In genomic region chr10:31031666-31032514, GRCh38 we compare ENCODE assay signal across 1 cellular context.
TF ChIP-seq lines count a peak whose summit lies in the region.

ZNF438 (minus strand) TSS chr10:31031865; CDS start chr10:30877034, 154,831 bp downstream.

TF ChIP-seq in K562, 482 proteins besides CTCF, POLR2A, EP300 and RAD21 (continued from another document and continues in another):
- no peak for TF ChIP-seq ETS2 (tag; IDR thresholded peaks at IDR 0.05; ENCODE audit: borderline replicate concordance, poor library complexity, severe bottlenecking)
- TF ChIP-seq SP1 (CRISPR knock-in tag; IDR thresholded peaks at IDR 0.05) = peak; percentile 18; the same call in 1 of the 2 replicates
- TF ChIP-seq ARNT (IDR thresholded peaks at IDR 0.05) = no peak
- TF ChIP-seq NFRKB (IDR thresholded peaks at IDR 0.05; ENCODE audit: low read depth) = no peak
- TF ChIP-seq E2F1 (CRISPR knock-in tag; IDR thresholded peaks at IDR 0.05) = peak; percentile 85
- no peak for TF ChIP-seq MYNN (IDR thresholded peaks at IDR 0.05)
- TF ChIP-seq MYNN (CRISPR knock-in tag; IDR thresholded peaks at IDR 0.05) = no peak
- TF ChIP-seq SMARCC2 (IDR thresholded peaks at IDR 0.05; ENCODE audit: low read depth) = no peak
- TF ChIP-seq MAFF (IDR thresholded peaks at IDR 0.05; ENCODE audit: low read length) = no peak
- peak; percentile 66 for TF ChIP-seq GABPA (tag; conservative IDR thresholded peaks at IDR 0.05; ENCODE audit: low read depth)
- TF ChIP-seq TFE3 (CRISPR knock-in tag; IDR thresholded peaks at IDR 0.05) = no peak
- TF ChIP-seq ZNF143 (CRISPR knock-in tag; IDR thresholded peaks at IDR 0.05) = no peak
- TF ChIP-seq, protein P1, sequence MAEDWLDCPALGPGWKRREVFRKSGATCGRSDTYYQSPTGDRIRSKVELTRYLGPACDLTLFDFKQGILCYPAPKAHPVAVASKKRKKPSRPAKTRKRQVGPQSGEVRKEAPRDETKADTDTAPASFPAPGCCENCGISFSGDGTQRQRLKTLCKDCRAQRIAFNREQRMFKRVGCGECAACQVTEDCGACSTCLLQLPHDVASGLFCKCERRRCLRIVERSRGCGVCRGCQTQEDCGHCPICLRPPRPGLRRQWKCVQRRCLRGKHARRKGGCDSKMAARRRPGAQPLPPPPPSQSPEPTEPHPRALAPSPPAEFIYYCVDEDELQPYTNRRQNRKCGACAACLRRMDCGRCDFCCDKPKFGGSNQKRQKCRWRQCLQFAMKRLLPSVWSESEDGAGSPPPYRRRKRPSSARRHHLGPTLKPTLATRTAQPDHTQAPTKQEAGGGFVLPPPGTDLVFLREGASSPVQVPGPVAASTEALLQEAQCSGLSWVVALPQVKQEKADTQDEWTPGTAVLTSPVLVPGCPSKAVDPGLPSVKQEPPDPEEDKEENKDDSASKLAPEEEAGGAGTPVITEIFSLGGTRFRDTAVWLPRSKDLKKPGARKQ (CRISPR knock-in tag; IDR thresholded peaks at IDR 0.05) = no peak
- no peak for TF ChIP-seq MBD2 (IDR thresholded peaks at IDR 0.05; ENCODE audit: borderline replicate concordance, low read depth)
- TF ChIP-seq NEUROD1 (IDR thresholded peaks at IDR 0.05; ENCODE audit: borderline replicate concordance, low read depth, low read length, partially characterized antibody) = peak; percentile 24
- peak; percentile 67; the same call in 1 of the 2 replicates for TF ChIP-seq NR2F6 (CRISPR knock-in tag; IDR thresholded peaks at IDR 0.05)
- 0 out of 2 replicates have a peak, but pooled peaks have one; percentile 21 for TF ChIP-seq RNF2 (IDR thresholded peaks at IDR 0.05)
- TF ChIP-seq DPF2 (IDR thresholded peaks at IDR 0.05) = no peak
- no peak for TF ChIP-seq XRCC4 (IDR thresholded peaks at IDR 0.05; ENCODE audit: extremely low read depth, insufficient read depth, insufficient read length)
- TF ChIP-seq, protein P2, sequence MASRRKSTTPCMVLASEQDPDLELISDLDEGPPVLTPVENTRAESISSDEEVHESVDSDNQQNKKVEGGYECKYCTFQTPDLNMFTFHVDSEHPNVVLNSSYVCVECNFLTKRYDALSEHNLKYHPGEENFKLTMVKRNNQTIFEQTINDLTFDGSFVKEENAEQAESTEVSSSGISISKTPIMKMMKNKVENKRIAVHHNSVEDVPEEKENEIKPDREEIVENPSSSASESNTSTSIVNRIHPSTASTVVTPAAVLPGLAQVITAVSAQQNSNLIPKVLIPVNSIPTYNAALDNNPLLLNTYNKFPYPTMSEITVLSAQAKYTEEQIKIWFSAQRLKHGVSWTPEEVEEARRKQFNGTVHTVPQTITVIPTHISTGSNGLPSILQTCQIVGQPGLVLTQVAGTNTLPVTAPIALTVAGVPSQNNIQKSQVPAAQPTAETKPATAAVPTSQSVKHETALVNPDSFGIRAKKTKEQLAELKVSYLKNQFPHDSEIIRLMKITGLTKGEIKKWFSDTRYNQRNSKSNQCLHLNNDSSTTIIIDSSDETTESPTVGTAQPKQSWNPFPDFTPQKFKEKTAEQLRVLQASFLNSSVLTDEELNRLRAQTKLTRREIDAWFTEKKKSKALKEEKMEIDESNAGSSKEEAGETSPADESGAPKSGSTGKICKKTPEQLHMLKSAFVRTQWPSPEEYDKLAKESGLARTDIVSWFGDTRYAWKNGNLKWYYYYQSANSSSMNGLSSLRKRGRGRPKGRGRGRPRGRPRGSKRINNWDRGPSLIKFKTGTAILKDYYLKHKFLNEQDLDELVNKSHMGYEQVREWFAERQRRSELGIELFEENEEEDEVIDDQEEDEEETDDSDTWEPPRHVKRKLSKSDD (conservative IDR thresholded peaks at IDR 0.05; ENCODE audit: low read length) = no peak
- no peak for TF ChIP-seq ZNF785 (CRISPR knock-in tag; IDR thresholded peaks at IDR 0.05)
- TF ChIP-seq KDM1A (IDR thresholded peaks at IDR 0.05) = no peak
- TF ChIP-seq TEAD4 (IDR thresholded peaks at IDR 0.05; ENCODE audit: low read length) = no peak
- TF ChIP-seq TEAD4 (CRISPR knock-in tag; IDR thresholded peaks at IDR 0.05; ENCODE audit: borderline replicate concordance) = no peak
- no peak for TF ChIP-seq NR2C2 (CRISPR knock-in tag; IDR thresholded peaks at IDR 0.05)
- peak; percentile 91 for TF ChIP-seq NR2C2 (tag; IDR thresholded peaks at IDR 0.05)
- TF ChIP-seq NFIC (IDR thresholded peaks at IDR 0.05) = peak; percentile 36; the same call in 1 of the 2 replicates
- TF ChIP-seq ZNF184 (CRISPR knock-in tag; IDR thresholded peaks at IDR 0.05) = no peak
- TF ChIP-seq, protein P3, sequence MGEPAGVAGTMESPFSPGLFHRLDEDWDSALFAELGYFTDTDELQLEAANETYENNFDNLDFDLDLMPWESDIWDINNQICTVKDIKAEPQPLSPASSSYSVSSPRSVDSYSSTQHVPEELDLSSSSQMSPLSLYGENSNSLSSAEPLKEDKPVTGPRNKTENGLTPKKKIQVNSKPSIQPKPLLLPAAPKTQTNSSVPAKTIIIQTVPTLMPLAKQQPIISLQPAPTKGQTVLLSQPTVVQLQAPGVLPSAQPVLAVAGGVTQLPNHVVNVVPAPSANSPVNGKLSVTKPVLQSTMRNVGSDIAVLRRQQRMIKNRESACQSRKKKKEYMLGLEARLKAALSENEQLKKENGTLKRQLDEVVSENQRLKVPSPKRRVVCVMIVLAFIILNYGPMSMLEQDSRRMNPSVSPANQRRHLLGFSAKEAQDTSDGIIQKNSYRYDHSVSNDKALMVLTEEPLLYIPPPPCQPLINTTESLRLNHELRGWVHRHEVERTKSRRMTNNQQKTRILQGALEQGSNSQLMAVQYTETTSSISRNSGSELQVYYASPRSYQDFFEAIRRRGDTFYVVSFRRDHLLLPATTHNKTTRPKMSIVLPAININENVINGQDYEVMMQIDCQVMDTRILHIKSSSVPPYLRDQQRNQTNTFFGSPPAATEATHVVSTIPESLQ (CRISPR knock-in tag; IDR thresholded peaks at IDR 0.05) = 0 out of 2 replicates have a peak, but pooled peaks have one; percentile 94
- TF ChIP-seq, protein P4, sequence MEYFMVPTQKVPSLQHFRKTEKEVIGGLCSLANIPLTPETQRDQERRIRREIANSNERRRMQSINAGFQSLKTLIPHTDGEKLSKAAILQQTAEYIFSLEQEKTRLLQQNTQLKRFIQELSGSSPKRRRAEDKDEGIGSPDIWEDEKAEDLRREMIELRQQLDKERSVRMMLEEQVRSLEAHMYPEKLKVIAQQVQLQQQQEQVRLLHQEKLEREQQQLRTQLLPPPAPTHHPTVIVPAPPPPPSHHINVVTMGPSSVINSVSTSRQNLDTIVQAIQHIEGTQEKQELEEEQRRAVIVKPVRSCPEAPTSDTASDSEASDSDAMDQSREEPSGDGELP (CRISPR knock-in tag; IDR thresholded peaks at IDR 0.05; ENCODE audit: borderline replicate concordance) = peak; percentile 84
- no peak; the same call in 1 of the 2 replicates for TF ChIP-seq ZNF707 (CRISPR knock-in tag; conservative IDR thresholded peaks at IDR 0.05)
- TF ChIP-seq MCM2 (IDR thresholded peaks at IDR 0.05; ENCODE audit: low read depth) = no peak
- TF ChIP-seq ZNF57 (CRISPR knock-in tag; IDR thresholded peaks at IDR 0.05) = no peak
- TF ChIP-seq RBM22 (IDR thresholded peaks at IDR 0.05; ENCODE audit: low read depth, low read length, poor library complexity, severe bottlenecking) = no peak
- TF ChIP-seq ZNF445 (CRISPR knock-in tag; IDR thresholded peaks at IDR 0.05; ENCODE audit: low read depth) = no peak
- TF ChIP-seq CHD1 (IDR thresholded peaks at IDR 0.05; ENCODE audit: low read length) = no peak
- TF ChIP-seq SAP30 (IDR thresholded peaks at IDR 0.05; ENCODE audit: borderline replicate concordance, insufficient read depth, low read depth, low read length, poor library complexity, severe bottlenecking) = no peak
- TF ChIP-seq SIN3B (IDR thresholded peaks at IDR 0.05; ENCODE audit: low read depth) = no peak
- 0 out of 4 replicates have a peak, but pooled peaks of 1 of the 2 experiments have one; percentile 16 for TF ChIP-seq KDM4B (IDR thresholded peaks at IDR 0.05; ENCODE audit: borderline replicate concordance in 2 of 2, low read depth in 1 of 2)
- TF ChIP-seq SNRNP70 (optimal IDR thresholded peaks at IDR 0.05; ENCODE audit: low read depth, low read length) = no peak
- TF ChIP-seq BMI1 (IDR thresholded peaks at IDR 0.05; ENCODE audit: low read length) = no peak
- peak; percentile 37 for TF ChIP-seq KDM5B (IDR thresholded peaks at IDR 0.05; ENCODE audit: insufficient replicate concordance, low read depth, low read length)
- TF ChIP-seq HSF4 (CRISPR knock-in tag; IDR thresholded peaks at IDR 0.05; ENCODE audit: borderline replicate concordance) = no peak
- TF ChIP-seq ZNF766 (CRISPR knock-in tag; conservative IDR thresholded peaks at IDR 0.05) = no peak
- no peak for TF ChIP-seq CCAR2 (IDR thresholded peaks at IDR 0.05; ENCODE audit: low read depth, low read length)
- TF ChIP-seq, protein P5, sequence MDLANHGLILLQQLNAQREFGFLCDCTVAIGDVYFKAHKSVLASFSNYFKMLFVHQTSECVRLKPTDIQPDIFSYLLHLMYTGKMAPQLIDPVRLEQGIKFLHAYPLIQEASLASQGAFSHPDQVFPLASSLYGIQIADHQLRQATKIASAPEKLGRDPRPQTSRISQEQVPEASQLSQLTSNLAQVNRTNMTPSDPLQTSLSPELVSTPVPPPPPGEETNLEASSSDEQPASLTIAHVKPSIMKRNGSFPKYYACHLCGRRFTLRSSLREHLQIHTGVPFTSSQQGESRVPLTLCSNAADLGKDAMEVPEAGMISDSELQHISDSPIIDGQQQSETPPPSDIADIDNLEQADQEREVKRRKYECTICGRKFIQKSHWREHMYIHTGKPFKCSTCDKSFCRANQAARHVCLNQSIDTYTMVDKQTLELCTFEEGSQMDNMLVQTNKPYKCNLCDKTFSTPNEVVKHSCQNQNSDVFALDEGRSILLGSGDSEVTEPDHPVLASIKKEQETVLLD (IDR thresholded peaks at IDR 0.05) = peak; percentile 79; the same call in 1 of the 2 replicates
- peak; percentile 79 for TF ChIP-seq MAX (CRISPR knock-in tag; IDR thresholded peaks at IDR 0.05)
- peak; percentile 87 for TF ChIP-seq OTX1 (CRISPR knock-in tag; IDR thresholded peaks at IDR 0.05)
- TF ChIP-seq SAFB2 (IDR thresholded peaks at IDR 0.05; ENCODE audit: borderline replicate concordance, low read depth, low read length, severe bottlenecking) = no peak
- no peak for TF ChIP-seq NFATC3 (IDR thresholded peaks at IDR 0.05)
- TF ChIP-seq ETV6 (IDR thresholded peaks at IDR 0.05; ENCODE audit: borderline replicate concordance in 1 of 2, low read depth in 2 of 2, low read length in 1 of 2) = no peak
- 0 out of 2 replicates have a peak, but pooled peaks have one; percentile 18 for TF ChIP-seq ETV6 (CRISPR knock-in tag; IDR thresholded peaks at IDR 0.05; ENCODE audit: borderline replicate concordance)
- TF ChIP-seq ZFP36 (IDR thresholded peaks at IDR 0.05; ENCODE audit: low read depth, low read length, partially characterized antibody) = no peak
- TF ChIP-seq KAT7 (CRISPR knock-in tag; IDR thresholded peaks at IDR 0.05; ENCODE audit: borderline replicate concordance) = no peak
- no peak for TF ChIP-seq CEBPB (tag; IDR thresholded peaks at IDR 0.05)
- TF ChIP-seq, protein P6, sequence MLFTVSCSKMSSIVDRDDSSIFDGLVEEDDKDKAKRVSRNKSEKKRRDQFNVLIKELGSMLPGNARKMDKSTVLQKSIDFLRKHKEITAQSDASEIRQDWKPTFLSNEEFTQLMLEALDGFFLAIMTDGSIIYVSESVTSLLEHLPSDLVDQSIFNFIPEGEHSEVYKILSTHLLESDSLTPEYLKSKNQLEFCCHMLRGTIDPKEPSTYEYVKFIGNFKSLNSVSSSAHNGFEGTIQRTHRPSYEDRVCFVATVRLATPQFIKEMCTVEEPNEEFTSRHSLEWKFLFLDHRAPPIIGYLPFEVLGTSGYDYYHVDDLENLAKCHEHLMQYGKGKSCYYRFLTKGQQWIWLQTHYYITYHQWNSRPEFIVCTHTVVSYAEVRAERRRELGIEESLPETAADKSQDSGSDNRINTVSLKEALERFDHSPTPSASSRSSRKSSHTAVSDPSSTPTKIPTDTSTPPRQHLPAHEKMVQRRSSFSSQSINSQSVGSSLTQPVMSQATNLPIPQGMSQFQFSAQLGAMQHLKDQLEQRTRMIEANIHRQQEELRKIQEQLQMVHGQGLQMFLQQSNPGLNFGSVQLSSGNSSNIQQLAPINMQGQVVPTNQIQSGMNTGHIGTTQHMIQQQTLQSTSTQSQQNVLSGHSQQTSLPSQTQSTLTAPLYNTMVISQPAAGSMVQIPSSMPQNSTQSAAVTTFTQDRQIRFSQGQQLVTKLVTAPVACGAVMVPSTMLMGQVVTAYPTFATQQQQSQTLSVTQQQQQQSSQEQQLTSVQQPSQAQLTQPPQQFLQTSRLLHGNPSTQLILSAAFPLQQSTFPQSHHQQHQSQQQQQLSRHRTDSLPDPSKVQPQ (CRISPR knock-in tag; IDR thresholded peaks at IDR 0.05; ENCODE audit: borderline replicate concordance) = 0 out of 2 replicates have a peak, but pooled peaks have one; percentile 20
- TF ChIP-seq FOXA3 (CRISPR knock-in tag; conservative IDR thresholded peaks at IDR 0.05 in 1 of 2, IDR thresholded peaks at IDR 0.05 in 1 of 2) = 0 out of 4 replicates have a peak, but pooled peaks of 1 of the 2 experiments have one; percentile 14
- peak; percentile 74 for TF ChIP-seq MEIS2 (IDR thresholded peaks at IDR 0.05; ENCODE audit: partially characterized antibody)
- peak; percentile 26 for TF ChIP-seq PCBP1 (IDR thresholded peaks at IDR 0.05; ENCODE audit: low read depth, low read length, poor library complexity, severe bottlenecking)
- no peak for TF ChIP-seq SMARCA5 (IDR thresholded peaks at IDR 0.05)
- TF ChIP-seq JUN (IDR thresholded peaks at IDR 0.05; ENCODE audit: borderline replicate concordance, low read depth, low read length) = no peak; the same call in 1 of the 2 replicates
- no peak; the same call in 1 of the 2 replicates for TF ChIP-seq JUN (CRISPR knock-in tag; IDR thresholded peaks at IDR 0.05; ENCODE audit: borderline replicate concordance)
